ENCODE assay signal across 21 cellular contexts in genomic region chr16:66888647-66889615, GRCh38. TPM values are rescaled to one million over a fixed set of nuclear protein-coding genes. Genes with fewer than 3 reads are reported as not detected.
DNase-seq lines count a peak whose midpoint lies in the region; ATAC-seq and TF ChIP-seq lines count a peak whose summit lies in the region.
"Had no signal": no experiment of that assay in that cellular context is flagged by ENCODE, and none has a peak within 500 bp of the region (broad histone marks: within the 10 kb centered on the region; RNA-seq: fewer than 3 reads in every experiment).

No MANE protein-coding gene starts in this region.

- H3K9ac ChIP-seq in SK-N-SH = no peak overlapping the region

- H4K20me1 ChIP-seq in SK-N-SH (ENCODE audit: insufficient read depth) = no peaks in the 10 kb centered on the region

- no TSS peak for BruUV-seq in MCF 10A (replicated peaks; lab: Mats Ljungman, UMichigan)

- peak overlapping the region; percentile 46 for H3K27ac Mint-ChIP-seq in MCF 10A (ENCODE audit: low read depth, unreplicated experiment)
- H3K27ac Mint-ChIP-seq: CD4-positive, alpha-beta T cell had no signal

- H3K27me3 ChIP-seq in SK-N-SH (ENCODE audit: insufficient read depth) (no peaks in the 10 kb centered on the region), breast epithelium (no peaks in the 10 kb centered on the region), thyroid gland (no peaks in the 10 kb centered on the region)
- H3K27me3 ChIP-seq: BE2C had no signal

- no peak overlapping the region for H3K4me3 ChIP-seq in SK-N-SH (ENCODE audit: low read depth in 2 of 2, low read length in 1 of 2)
- no peak overlapping the region for H3K4me3 ChIP-seq in breast epithelium
- no peak overlapping the region for H3K4me3 ChIP-seq in thyroid gland (replicated peaks in 1 of 3)

- POLR2A ChIA-PET in SK-N-SH (lab: Yijun Ruan, JAX) = no interaction called here
- POLR2A ChIA-PET in MCF 10A (lab: Yijun Ruan, JAX) = interaction anchor here (0.9 to 5.2 kb wide), 3 partner anchors 8 to 39 kb away, joined by 3 to 25 read pairs (median 3); partner anchors contain the start of gene PDP2

- H3K9me3 ChIP-seq in SK-N-SH (no peaks in the 10 kb centered on the region), breast epithelium (no peaks in the 10 kb centered on the region), thyroid gland (no peaks in the 10 kb centered on the region)
- H3K9me3 ChIP-seq: BE2C had no signal

- H3K4me2 ChIP-seq in SK-N-SH = no peak overlapping the region

- H3K79me2 ChIP-seq in SK-N-SH (ENCODE audit: insufficient read depth) = no peaks in the 10 kb centered on the region

- TF ChIP-seq POLR2A in breast epithelium (IDR thresholded peaks at IDR 0.05) (no peak), thyroid gland (IDR thresholded peaks at IDR 0.05) (peak in 1 of 2 donors; percentile 13)

- no peak overlapping the region for H3K4me3 Mint-ChIP-seq in MCF 10A (ENCODE audit: unreplicated experiment)
- H3K4me3 Mint-ChIP-seq: CD4-positive, alpha-beta T cell had no signal

- H3K36me3 ChIP-seq in SK-N-SH (replicated peaks in 1 of 2; ENCODE audit: control insufficient read depth in 1 of 2, insufficient read depth in 2 of 2, low read length in 1 of 2) (peaks cover 14 to 19% of the 10 kb centered on the region in 2 experiments), breast epithelium (no peaks in the 10 kb centered on the region), thyroid gland (peaks cover 8 to 12% of the 10 kb centered on the region in 2 donors)

- no peaks in the 10 kb centered on the region for H3K9me3 Mint-ChIP-seq in MCF 10A (ENCODE audit: unreplicated experiment)
- H3K9me3 Mint-ChIP-seq: CD4-positive, alpha-beta T cell had no signal

- TF ChIP-seq EP300 in SK-N-SH (IDR thresholded peaks at IDR 0.05; ENCODE audit: borderline replicate concordance in 1 of 2, low read depth in 1 of 2, low read length in 1 of 2) = no peak

- no peaks in the 10 kb centered on the region for H3K27me3 Mint-ChIP-seq in MCF 10A (ENCODE audit: insufficient read depth, unreplicated experiment)
- H3K27me3 Mint-ChIP-seq: CD4-positive, alpha-beta T cell had no signal

- TF ChIP-seq RAD21 in SK-N-SH (IDR thresholded peaks at IDR 0.05; ENCODE audit: low read length) = no peak

- H2AFZ ChIP-seq in SK-N-SH (ENCODE audit: low read depth) = no peak overlapping the region

- H3K4me1 ChIP-seq in SK-N-SH (ENCODE audit: control insufficient read depth in 1 of 2, insufficient read depth in 2 of 2, low read depth in 1 of 2, low read length in 1 of 2) (0 out of 4 replicates have a peak, but pooled peaks cover 0 to 7% of the 10 kb centered on the region in 2 experiments), breast epithelium (peaks cover 4 to 7% of the 10 kb centered on the region in 2 donors), thyroid gland (peaks cover 46 to 55% of the 10 kb centered on the region in 2 donors)

- CTCF ChIA-PET in SK-N-SH (lab: Yijun Ruan, JAX) (interaction anchor here (0.6 to 3.0 kb wide), 3 partner anchors 21 to 459 kb away, joined by 3 to 7 read pairs (median 3); partner anchors contain the start of gene CDH16), MCF 10A (lab: Yijun Ruan, JAX) (interaction anchor here (0.5 to 2.4 kb wide), 3 partner anchors 40 to 577 kb away, joined by 3 to 8 read pairs (median 5); no protein-coding TSS in a partner anchor)

- 92% methylated on average over 6 of the region's 6 CpGs for WGBS in SK-N-SH (ENCODE audit: low lambda C conversion rate)
- 57 to 60% methylated on average over 6 of the region's 6 CpGs for WGBS in thyroid gland, 2 donors

- intact Hi-C loops in MCF 10A (cut with micrococcal nuclease) = no loop called here
- intact Hi-C loops in breast epithelium (cut with DNase I; ENCODE audit: low total_unique reads) = no loop called here
- intact Hi-C loops in thyroid gland (cut with DNase I) = no loop called here

- peaks cover 15% of the 10 kb centered on the region for H3K4me1 Mint-ChIP-seq in MCF 10A (ENCODE audit: insufficient read depth, unreplicated experiment)

- peaks cover 3% of the 10 kb centered on the region for H3F3A ChIP-seq in SK-N-SH (replicated peaks; ENCODE audit: insufficient read depth)

- no peak for ATAC-seq in SK-N-SH treated with all-trans-retinoic acid at 6 μM for 48 hours
- peak; percentile 27 for ATAC-seq in esophagus mucosa
- ATAC-seq: HepG2 had no signal

- H3K27ac ChIP-seq in SK-N-SH (ENCODE audit: low read depth in 2 of 2, low read length in 1 of 2) (no peak overlapping the region), breast epithelium (no peak overlapping the region), thyroid gland (peak overlapping the region; percentile 62 to 84 (median 80))
- H3K27ac ChIP-seq: 22Rv1 had no signal

- TF ChIP-seq CTCF in SK-N-SH (IDR thresholded peaks at IDR 0.05) = no peak
- TF ChIP-seq CTCF in MCF 10A (IDR thresholded peaks at IDR 0.05; ENCODE audit: unreplicated experiment) = no peak
- no peak for TF ChIP-seq CTCF in breast epithelium (IDR thresholded peaks at IDR 0.05)
- TF ChIP-seq CTCF in thyroid gland (IDR thresholded peaks at IDR 0.05) = no peak

- H3K36me3 Mint-ChIP-seq in MCF 10A (ENCODE audit: insufficient read depth, unreplicated experiment) = peaks cover 54% of the 10 kb centered on the region

- DNase-seq in SK-N-SH (no peak), MCF 10A (ENCODE audit: unreplicated experiment) (no peak), breast epithelium (ENCODE audit: low spot score in 2 of 2) (no peak), thyroid gland (peak; percentile 73 to 81), epidermal melanocyte (ENCODE audit: insufficient read length, low spot score) (no peak), DMS79 (lab: John Stamatoyannopoulos, UW) (no peak)
- DNase-seq: BE2C; Calu3; CD4-positive, alpha-beta T cell; H7; KG1; NCI-H1048; NCI-H146; NCI-H2081; NCI-H510A; NCI-H774 had no signal

- no peaks in the 10 kb centered on the region for H3K9me2 ChIP-seq in SK-N-SH

TF ChIP-seq in SK-N-SH, 30 proteins besides CTCF, POLR2A, EP300 and RAD21:
- TF ChIP-seq FOXM1 (IDR thresholded peaks at IDR 0.05; ENCODE audit: low read depth) = no peak
- TF ChIP-seq TCF12 (IDR thresholded peaks at IDR 0.05) = 0 out of 2 replicates have a peak, but pooled peaks have one; percentile 7
- no peak for TF ChIP-seq MEF2A (IDR thresholded peaks at IDR 0.05; ENCODE audit: borderline replicate concordance, low read depth)

TF ChIP-seq in SK-N-SH treated with all-trans-retinoic acid at 6 μM for 48 hours, 23 proteins besides CTCF, POLR2A, EP300 and RAD21 (continues in another document):
- TF ChIP-seq POU6F1 (CRISPR knock-in tag; IDR thresholded peaks at IDR 0.05; ENCODE audit: borderline replicate concordance, low read depth) (no peak), ESRRG (CRISPR knock-in tag; IDR thresholded peaks at IDR 0.05) (no peak)

RNA-seq across cellular contexts. Expression of gene PDP2, which starts 8.6 kb away (rescaled TPM):
- polyA plus RNA-seq in SK-N-SH (2012; rRNA removed) = 4.7 and 7.3 TPM in 2 replicates
- polyA plus RNA-seq in SK-N-SH (2012; cell fraction: cytosol; rRNA removed) = 3.8 and 4.9 TPM in 2 replicates
- 9.4 and 10.9 TPM in 2 replicates for polyA plus RNA-seq in SK-N-SH (2012; cell fraction: nucleus; rRNA removed)
- total RNA-seq in MCF 10A (2022) (21.5 and 22.8 TPM in 2 replicates), breast epithelium (10 to 100 TPM in 1 of 3 donors, 1 to 10 TPM in 2; 8.8 to 18.6 (median 9.4) TPM), esophagus mucosa (9.6 TPM), thyroid gland (10 to 100 TPM; 10.7 to 34.5 (median 26.9) TPM)

RNA-seq across cellular contexts. Expression of gene CDH16, which starts 29.8 kb away (rescaled TPM):
- not detected in 2 replicates for polyA plus RNA-seq in SK-N-SH (2012; rRNA removed)
- polyA plus RNA-seq in SK-N-SH (2012; cell fraction: cytosol; rRNA removed) = not detected in 2 replicates
- polyA plus RNA-seq in SK-N-SH (2012; cell fraction: nucleus; rRNA removed) = 0.02 TPM in 1 of 2 replicates, not detected in the other
- total RNA-seq in MCF 10A (2022) (0.25 TPM in 1 of 2 replicates, not detected in the other), breast epithelium (not detected), esophagus mucosa (5.0 TPM), thyroid gland (100 to 1,000 TPM in 3 of 4 donors, 10 to 100 TPM in 1; 43.1 to 166 (median 134) TPM)
- total RNA-seq: Calu3; CD4-positive, alpha-beta T cell; H7; M059J had no signal

RNA-seq across cellular contexts. Expression of gene RRAD, which starts 36.4 kb away (rescaled TPM):
- polyA plus RNA-seq in SK-N-SH (2012; rRNA removed) = 9.3 and 11.7 TPM in 2 replicates
- 3.5 and 5.2 TPM in 2 replicates for polyA plus RNA-seq in SK-N-SH (2012; cell fraction: cytosol; rRNA removed)
- polyA plus RNA-seq in SK-N-SH (2012; cell fraction: nucleus; rRNA removed) = 16.5 and 22.1 TPM in 2 replicates
- total RNA-seq in MCF 10A (2022) = 0.29 TPM in 1 of 2 replicates, not detected in the other
- 10 to 100 TPM in 1 of 3 donors, 1 to 10 TPM in 2; 7.7 to 11.1 (median 8.0) TPM for total RNA-seq in breast epithelium
- 59.1 TPM for total RNA-seq in esophagus mucosa
- total RNA-seq in thyroid gland = 10 to 100 TPM in 3 of 4 donors, 1 to 10 TPM in 1; 6.1 to 15.6 (median 10.9) TPM

RNA-seq across cellular contexts. Expression of gene CA7, which starts 44.7 kb away (rescaled TPM):
- 0.11 and 0.12 TPM in 2 replicates for polyA plus RNA-seq in SK-N-SH (2012; rRNA removed)
- 0.07 and 0.10 TPM in 2 replicates for polyA plus RNA-seq in SK-N-SH (2012; cell fraction: cytosol; rRNA removed)
- 0.08 and 0.15 TPM in 2 replicates for polyA plus RNA-seq in SK-N-SH (2012; cell fraction: nucleus; rRNA removed)
- total RNA-seq in MCF 10A (2022) (not detected in 2 replicates), breast epithelium (1 to 10 TPM in 1 of 3 donors, not detected in 2; 1.3 TPM), esophagus mucosa (not detected), thyroid gland (under 1 TPM in 1 of 4 donors, not detected in 3; 0.46 TPM)
- total RNA-seq: Calu3; CD4-positive, alpha-beta T cell; HepG2; M059J had no signal
- polyA plus RNA-seq: HepG2 had no signal

RNA-seq across cellular contexts. Expression of gene CIAO2B, which starts 45.3 kb away (rescaled TPM):
- 577 and 665 TPM in 2 replicates for polyA plus RNA-seq in SK-N-SH (2012; rRNA removed)
- polyA plus RNA-seq in SK-N-SH (2012; cell fraction: cytosol; rRNA removed) = 393 and 468 TPM in 2 replicates
- 306 and 310 TPM in 2 replicates for polyA plus RNA-seq in SK-N-SH (2012; cell fraction: nucleus; rRNA removed)
- total RNA-seq in MCF 10A (2022) (133 and 159 TPM in 2 replicates), breast epithelium (10 to 100 TPM; 45.7 to 77.3 (median 65.4) TPM), esophagus mucosa (125 TPM), thyroid gland (100 to 1,000 TPM in 1 of 4 donors, 10 to 100 TPM in 3; 29.4 to 113 (median 48.3) TPM)

Comparison
In these comparisons a context has a peak if more than half of its experiments do, and no peak if none do; other contexts are left out.
1. DNase-seq: peak in thyroid gland (2 of 2); none in SK-N-SH (single experiment), MCF 10A (single experiment), breast epithelium (0 of 2), epidermal melanocyte (single experiment) and DMS79 (single experiment).
2. H3K27ac ChIP-seq: peak in thyroid gland (3 of 3); none in SK-N-SH (0 of 2) and breast epithelium (0 of 2).